ENCODE assay signal across 22 cellular contexts in the genomic region with DNA sequence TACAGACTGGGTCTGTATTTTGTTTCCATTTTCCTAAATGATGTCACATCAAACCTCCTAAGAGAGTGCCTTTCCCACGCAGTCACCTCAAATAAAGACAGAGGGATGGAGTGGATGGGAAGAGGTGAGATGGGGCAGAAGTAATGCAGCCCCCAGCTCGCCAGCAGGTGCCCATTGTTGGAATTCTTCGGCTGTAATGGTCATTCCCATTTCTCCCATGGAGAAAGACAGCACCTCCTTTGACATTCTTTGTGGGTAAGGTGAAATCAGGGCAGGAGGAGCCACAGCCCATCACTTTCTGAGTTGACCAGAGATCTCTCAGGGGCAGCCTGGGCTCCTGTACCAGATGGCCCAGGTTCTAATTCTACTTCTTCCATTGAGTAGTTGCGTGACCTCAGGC.
"Had no signal": no experiment of that assay in that cellular context is flagged by ENCODE, and none has a peak within 500 bp of the region (broad histone marks: within the 10 kb centered on the region; RNA-seq: fewer than 3 reads in every experiment).

No MANE protein-coding gene starts in this region.

- DNase-seq: KBM-7, MV-4-11, NCI-H1048, NCI-H1105, NCI-H1417, NCI-H1436 treated with DMSO at 0.1 percent for 48 hours, NCI-H1694, NCI-H187 treated with DMSO at 0.1 percent for 48 hours, NCI-H2081, NCI-H2107, NCI-H2227 treated with DMSO at 0.1 percent for 48 hours, NCI-H446, NCI-H510A, NCI-H524 treated with DMSO at 0.1 percent for 48 hours, NCI-H69, NCI-H774, Right ventricle myocardium superior, RPMI8226, SIG-M5 had no signal

- FAIRE-seq: RCC 7860 had no signal

- H3K27ac ChIP-seq: SJSA1, SK-N-MC had no signal

- H3K4me3 ChIP-seq: SJSA1, SK-N-MC had no signal

- H3K9me3 ChIP-seq: SJSA1 had no signal

- H3K27me3 ChIP-seq: SJSA1 had no signal
